ENCODE assay signal across 18 cellular contexts in the genomic region with DNA sequence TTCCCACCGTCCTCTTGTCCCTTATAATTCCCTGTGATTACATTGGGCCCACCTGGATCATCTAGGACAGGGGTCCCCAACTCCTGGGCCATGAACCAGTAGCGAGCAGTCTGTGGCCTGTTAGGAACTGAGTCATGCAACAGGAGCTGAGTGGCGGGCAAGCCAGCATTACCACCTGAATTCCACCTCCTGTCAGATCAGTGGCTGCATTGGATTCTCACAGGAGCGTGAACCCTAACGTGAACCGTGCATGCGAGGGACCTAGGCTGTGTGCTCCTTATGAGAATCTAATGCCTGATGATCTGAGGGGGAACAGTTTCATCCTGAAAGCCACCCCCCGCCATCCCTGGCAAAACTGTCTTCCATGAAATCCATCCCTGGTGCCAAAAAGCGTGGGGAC.
"Had no signal": no experiment of that assay in that cellular context is flagged by ENCODE, and none has a peak within 500 bp of the region (broad histone marks: within the 10 kb centered on the region; RNA-seq: fewer than 3 reads in every experiment).

No MANE protein-coding gene starts in this region.

- H3K4me3 ChIP-seq: hepatocyte, SJSA1, upper lobe of left lung had no signal

- H3K79me2 ChIP-seq: hepatocyte had no signal

- DNase-seq: activated CD4-positive, alpha-beta T cell treated with anti-CD3 and anti-CD28 coated beads, Interleukin-2, amount 10 ng/mL, durations not matched to agents 24 days and 14 days; activated CD8-positive, alpha-beta memory T cell treated with anti-CD3 and anti-CD28 coated beads, Interleukin-2, amount 10 ng/mL, durations not matched to agents 7 days and 5 days; activated CD8-positive, alpha-beta T cell treated with anti-CD3 and anti-CD28 coated beads for 36 hours; activated naive CD4-positive, alpha-beta T cell treated with anti-CD3 and anti-CD28 coated beads for 36 hours; activated T-cell treated with anti-CD3 and anti-CD28 coated beads for 4 hours; amygdala; foreskin keratinocyte; glutamatergic neuron; nucleus accumbens; stimulated activated CD4-positive, alpha-beta T cell treated with anti-CD3 and anti-CD28 coated beads, Interleukin-2, amount 100 ng/mL, for 48 hours; stimulated activated CD8-positive, alpha-beta memory T cell treated with anti-CD3 and anti-CD28 coated beads, Interleukin-4, amount 100 ng/mL, for 48 hours; stimulated activated naive CD8-positive, alpha-beta T cell treated with anti-CD3 and anti-CD28 coated beads, Interleukin-15, Interleukin-2, amounts not matched to agents 100 U/mL and 50 U/mL, for 24 hours; upper lobe of left lung had no signal

- ATAC-seq: activated CD4-positive, CD25-positive, alpha-beta regulatory T cell treated with anti-CD3 and anti-CD28 coated beads, Interleukin-2, amount 50 U/mL, for 24 hours; activated CD8-positive, alpha-beta memory T cell treated with anti-CD3 and anti-CD28 coated beads, Interleukin-2, amount 10 ng/mL, durations not matched to agents 7 days and 5 days; activated CD8-positive, alpha-beta T cell treated with anti-CD3 and anti-CD28 coated beads for 36 hours; foreskin keratinocyte; stimulated activated naive CD8-positive, alpha-beta T cell treated with anti-CD3 and anti-CD28 coated beads, Interleukin-15, Interleukin-2, amounts not matched to agents 100 U/mL and 50 U/mL, for 24 hours had no signal

- H2AFZ ChIP-seq: hepatocyte had no signal

- FAIRE-seq: endometrium had no signal

- H3K36me3 ChIP-seq: upper lobe of left lung had no signal

- H3K27ac ChIP-seq: foreskin keratinocyte, hepatocyte, SJSA1, VCaP had no signal

- H3K27me3 Mint-ChIP-seq: activated CD4-positive, alpha-beta T cell treated with anti-CD3 and anti-CD28 coated beads, Interleukin-2, amount 10 ng/mL, durations not matched to agents 24 days and 14 days; activated CD8-positive, alpha-beta memory T cell treated with anti-CD3 and anti-CD28 coated beads, Interleukin-2, amount 10 ng/mL, durations not matched to agents 7 days and 5 days; activated CD8-positive, alpha-beta T cell treated with anti-CD3 and anti-CD28 coated beads for 36 hours had no signal

- H3K27ac Mint-ChIP-seq: activated CD4-positive, alpha-beta T cell treated with anti-CD3 and anti-CD28 coated beads, Interleukin-2, amount 10 ng/mL, durations not matched to agents 24 days and 14 days; activated CD8-positive, alpha-beta T cell treated with anti-CD3 and anti-CD28 coated beads for 36 hours; activated naive CD4-positive, alpha-beta T cell treated with anti-CD3 and anti-CD28 coated beads for 36 hours had no signal

- H3K4me3 Mint-ChIP-seq: activated CD4-positive, alpha-beta T cell treated with anti-CD3 and anti-CD28 coated beads, Interleukin-2, amount 10 ng/mL, durations not matched to agents 24 days and 14 days; activated CD8-positive, alpha-beta memory T cell treated with anti-CD3 and anti-CD28 coated beads, Interleukin-2, amount 10 ng/mL, durations not matched to agents 7 days and 5 days; activated CD8-positive, alpha-beta T cell treated with anti-CD3 and anti-CD28 coated beads for 36 hours; activated naive CD4-positive, alpha-beta T cell treated with anti-CD3 and anti-CD28 coated beads for 36 hours had no signal

- H3K4me2 ChIP-seq: hepatocyte had no signal

- H3K27me3 ChIP-seq: foreskin keratinocyte, hepatocyte, SJSA1, upper lobe of left lung had no signal
